ENCODE assay signal across 1 cellular context in the genomic region with DNA sequence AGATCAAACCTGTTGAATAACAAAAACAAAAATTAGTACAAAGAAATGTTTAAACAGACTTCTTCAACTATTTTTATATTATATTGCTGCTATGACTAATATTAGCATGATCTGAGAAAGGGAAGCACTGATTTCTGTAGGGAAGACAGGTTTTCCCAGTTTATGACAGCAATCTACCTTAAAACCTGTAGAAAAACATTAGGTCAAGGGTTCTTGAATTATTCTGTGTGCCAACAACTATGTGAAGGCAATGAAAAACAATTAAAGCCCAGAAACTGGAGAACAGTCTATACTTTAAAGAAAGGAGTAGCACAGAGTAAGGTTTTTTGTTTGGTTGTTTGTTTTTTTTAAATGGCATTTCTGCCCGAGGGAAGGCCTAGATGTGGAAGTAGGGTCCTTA.
TF ChIP-seq lines count a peak whose summit lies in the region.

No MANE protein-coding gene starts in this region.

TF ChIP-seq in HEK293, 187 proteins besides CTCF, POLR2A, EP300 and RAD21 (continued from another document):
- no peak for TF ChIP-seq GLIS1 (tag by site-specific recombination; IDR thresholded peaks at IDR 0.05)
- TF ChIP-seq, protein P1, sequence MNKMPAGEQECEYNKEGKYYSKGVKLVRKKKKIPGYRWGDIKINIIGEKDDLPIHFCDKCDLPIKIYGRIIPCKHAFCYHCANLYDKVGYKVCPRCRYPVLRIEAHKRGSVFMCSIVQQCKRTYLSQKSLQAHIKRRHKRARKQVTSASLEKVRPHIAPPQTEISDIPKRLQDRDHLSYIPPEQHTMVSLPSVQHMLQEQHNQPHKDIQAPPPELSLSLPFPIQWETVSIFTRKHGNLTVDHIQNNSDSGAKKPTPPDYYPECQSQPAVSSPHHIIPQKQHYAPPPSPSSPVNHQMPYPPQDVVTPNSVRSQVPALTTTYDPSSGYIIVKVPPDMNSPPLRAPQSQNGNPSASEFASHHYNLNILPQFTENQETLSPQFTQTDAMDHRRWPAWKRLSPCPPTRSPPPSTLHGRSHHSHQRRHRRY (tag by site-specific recombination; IDR thresholded peaks at IDR 0.05) = no peak
- no peak for TF ChIP-seq ZNF670 (tag by site-specific recombination; IDR thresholded peaks at IDR 0.05; ENCODE audit: low read depth)
- TF ChIP-seq ZNF623 (tag by site-specific recombination; IDR thresholded peaks at IDR 0.05) = no peak
- TF ChIP-seq ZNF133 (tag by site-specific recombination; IDR thresholded peaks at IDR 0.05) = no peak
- no peak for TF ChIP-seq ZFP41 (tag by site-specific recombination; IDR thresholded peaks at IDR 0.05; ENCODE audit: borderline replicate concordance)
- TF ChIP-seq, protein P2, sequence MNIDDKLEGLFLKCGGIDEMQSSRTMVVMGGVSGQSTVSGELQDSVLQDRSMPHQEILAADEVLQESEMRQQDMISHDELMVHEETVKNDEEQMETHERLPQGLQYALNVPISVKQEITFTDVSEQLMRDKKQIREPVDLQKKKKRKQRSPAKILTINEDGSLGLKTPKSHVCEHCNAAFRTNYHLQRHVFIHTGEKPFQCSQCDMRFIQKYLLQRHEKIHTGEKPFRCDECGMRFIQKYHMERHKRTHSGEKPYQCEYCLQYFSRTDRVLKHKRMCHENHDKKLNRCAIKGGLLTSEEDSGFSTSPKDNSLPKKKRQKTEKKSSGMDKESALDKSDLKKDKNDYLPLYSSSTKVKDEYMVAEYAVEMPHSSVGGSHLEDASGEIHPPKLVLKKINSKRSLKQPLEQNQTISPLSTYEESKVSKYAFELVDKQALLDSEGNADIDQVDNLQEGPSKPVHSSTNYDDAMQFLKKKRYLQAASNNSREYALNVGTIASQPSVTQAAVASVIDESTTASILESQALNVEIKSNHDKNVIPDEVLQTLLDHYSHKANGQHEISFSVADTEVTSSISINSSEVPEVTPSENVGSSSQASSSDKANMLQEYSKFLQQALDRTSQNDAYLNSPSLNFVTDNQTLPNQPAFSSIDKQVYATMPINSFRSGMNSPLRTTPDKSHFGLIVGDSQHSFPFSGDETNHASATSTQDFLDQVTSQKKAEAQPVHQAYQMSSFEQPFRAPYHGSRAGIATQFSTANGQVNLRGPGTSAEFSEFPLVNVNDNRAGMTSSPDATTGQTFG (tag by site-specific recombination; IDR thresholded peaks at IDR 0.05; ENCODE audit: borderline replicate concordance) = no peak
- TF ChIP-seq, protein P3, sequence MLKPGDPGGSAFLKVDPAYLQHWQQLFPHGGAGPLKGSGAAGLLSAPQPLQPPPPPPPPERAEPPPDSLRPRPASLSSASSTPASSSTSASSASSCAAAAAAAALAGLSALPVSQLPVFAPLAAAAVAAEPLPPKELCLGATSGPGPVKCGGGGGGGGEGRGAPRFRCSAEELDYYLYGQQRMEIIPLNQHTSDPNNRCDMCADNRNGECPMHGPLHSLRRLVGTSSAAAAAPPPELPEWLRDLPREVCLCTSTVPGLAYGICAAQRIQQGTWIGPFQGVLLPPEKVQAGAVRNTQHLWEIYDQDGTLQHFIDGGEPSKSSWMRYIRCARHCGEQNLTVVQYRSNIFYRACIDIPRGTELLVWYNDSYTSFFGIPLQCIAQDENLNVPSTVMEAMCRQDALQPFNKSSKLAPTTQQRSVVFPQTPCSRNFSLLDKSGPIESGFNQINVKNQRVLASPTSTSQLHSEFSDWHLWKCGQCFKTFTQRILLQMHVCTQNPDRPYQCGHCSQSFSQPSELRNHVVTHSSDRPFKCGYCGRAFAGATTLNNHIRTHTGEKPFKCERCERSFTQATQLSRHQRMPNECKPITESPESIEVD (tag by site-specific recombination; IDR thresholded peaks at IDR 0.05) = peak; percentile 82
